20 cellular contexts compared by ENCODE assay signal in genomic region chr16:66940236-66940635, GRCh38. TPM values are rescaled to one million over a fixed set of nuclear protein-coding genes. Genes with fewer than 3 reads are reported as not detected.
DNase-seq lines count a peak whose midpoint lies in the region; FAIRE-seq and TF ChIP-seq lines count a peak whose summit lies in the region.
"Had no signal": no experiment of that assay in that cellular context is flagged by ENCODE, and none has a peak within 500 bp of the region (broad histone marks: within the 10 kb centered on the region; RNA-seq: fewer than 3 reads in every experiment).

No MANE protein-coding gene starts in this region.

- no peak overlapping the region for H2AFZ ChIP-seq in osteoblast (ENCODE audit: low read length)
- H2AFZ ChIP-seq: GM23338 had no signal

- H3K4me1 ChIP-seq in kidney (ENCODE audit: control insufficient read depth in 1 of 2, insufficient read depth in 1 of 2, low read depth in 1 of 2, low read length in 2 of 2), result peaks cover 17 to 19% of the 10 kb centered on the region in 2 donors
- peaks cover 13% of the 10 kb centered on the region for H3K4me1 ChIP-seq in osteoblast (ENCODE audit: insufficient read depth, low read length)

- H3K27ac ChIP-seq in kidney (ENCODE audit: low read depth in 2 of 2, low read length in 2 of 2) (no peak overlapping the region), osteoblast (ENCODE audit: low read depth, low read length) (no peak overlapping the region)
- H3K27ac ChIP-seq: BLaER1, HL-60 had no signal

- H3K9me3 ChIP-seq in kidney (ENCODE audit: control insufficient read depth in 1 of 2, low read length in 2 of 2), result no peaks in the 10 kb centered on the region
- no peaks in the 10 kb centered on the region for H3K9me3 ChIP-seq in osteoblast (ENCODE audit: low read depth, low read length)
- H3K9me3 ChIP-seq: BLaER1 had no signal

- intact Hi-C loops in kidney (cut with DNase I), result no loop called here

- no peak overlapping the region for H3K4me2 ChIP-seq in osteoblast (ENCODE audit: insufficient read depth, low read length)
- H3K4me2 ChIP-seq: BLaER1, GM23338 had no signal

- peak; percentile 42 for FAIRE-seq in HTR-8/SVneo (lab: Jason Lieb, UNC)
- no peak for FAIRE-seq in kidney (lab: Jason Lieb, UNC)
- FAIRE-seq: H54 had no signal

- DNase-seq in HTR-8/SVneo (ENCODE audit: insufficient read length, low spot score), result no peak
- DNase-seq in kidney, result peak; percentile 43
- DNase-seq in osteoblast (ENCODE audit: insufficient read length, low spot score, missing footprints), result peak; percentile 62
- no peak for DNase-seq in MV-4-11 (lab: John Stamatoyannopoulos, UW)
- DNase-seq in CD1c-positive myeloid dendritic cell (ENCODE audit: extremely low spot score), result no peak
- DNase-seq: 8988T; Calu3; CD8-positive, alpha-beta T cell; DMS79 treated with DMSO at 0.1 percent for 48 hours; GF-D8; HFFc6 had no signal

- no peak for TF ChIP-seq CTCF in kidney (IDR thresholded peaks at IDR 0.05; ENCODE audit: borderline replicate concordance, extremely low read depth, insufficient read depth)
- TF ChIP-seq CTCF in osteoblast (IDR thresholded peaks at IDR 0.05; ENCODE audit: extremely low read depth, low read depth, low read length), result no peak

- H3K36me3 ChIP-seq in kidney (ENCODE audit: control insufficient read depth in 1 of 2, insufficient read depth in 2 of 2, low read length in 2 of 2) (peaks cover 36 to 52% of the 10 kb centered on the region in 2 donors), osteoblast (ENCODE audit: insufficient read depth, low read length) (peaks cover 50% of the 10 kb centered on the region)

- H3K4me3 ChIP-seq in kidney (ENCODE audit: low read length in 2 of 2) (no peak overlapping the region), osteoblast (ENCODE audit: insufficient read depth, low read length) (no peak overlapping the region)
- H3K4me3 ChIP-seq: BLaER1, GM23338 had no signal

- H3K79me2 ChIP-seq in osteoblast (ENCODE audit: insufficient read depth, low read length), result peaks cover 36% of the 10 kb centered on the region

- peaks cover 35% of the 10 kb centered on the region for H4K20me1 ChIP-seq in osteoblast (ENCODE audit: insufficient read depth, low read length)

- no peak overlapping the region for H3K9ac ChIP-seq in kidney (ENCODE audit: low read length in 2 of 2)
- H3K9ac ChIP-seq: BLaER1 had no signal

- no peaks in the 10 kb centered on the region for H3K27me3 ChIP-seq in osteoblast (ENCODE audit: insufficient read depth, low read length)
- H3K27me3 ChIP-seq: BLaER1 had no signal

RNA-seq across cellular contexts. Expression of gene CES2, which starts 4.9 kb away (rescaled TPM):
- 72.1 TPM for total RNA-seq in kidney
- polyA plus RNA-seq in kidney (ENCODE audit: insufficient read depth, low read depth, low replicate concordance), result 76.9 TPM
- total RNA-seq in osteoblast, result 38.6 and 42.3 TPM in 2 replicates

RNA-seq across cellular contexts. Expression of gene CIAO2B, which starts 6.0 kb away (rescaled TPM):
- total RNA-seq in kidney (71.2 TPM), osteoblast (90.8 and 97.4 TPM in 2 replicates)
- polyA plus RNA-seq in kidney (ENCODE audit: insufficient read depth, low read depth, low replicate concordance), result 284 TPM

RNA-seq across cellular contexts. Expression of gene RRAD, which starts 14.9 kb away (rescaled TPM):
- total RNA-seq in kidney (90.9 TPM), osteoblast (3.2 and 4.3 TPM in 2 replicates)
- 14.3 TPM for polyA plus RNA-seq in kidney (ENCODE audit: insufficient read depth, low read depth, low replicate concordance)
- total RNA-seq: GM23338, HT1080 had no signal
- polyA plus RNA-seq: IgD-negative memory B cell had no signal

RNA-seq across cellular contexts. Expression of gene CES3, which starts 20.8 kb away (rescaled TPM):
- total RNA-seq in kidney (2.1 TPM), osteoblast (0.29 TPM in 1 of 2 replicates, not detected in the other)
- polyA plus RNA-seq in kidney (ENCODE audit: insufficient read depth, low read depth, low replicate concordance), result 7.8 TPM
- polyA plus RNA-seq: CD14-positive monocyte had no signal

RNA-seq across cellular contexts. Expression of gene CDH16, which starts 21.6 kb away (rescaled TPM):
- 1,188 TPM for total RNA-seq in kidney
- 1,180 TPM for polyA plus RNA-seq in kidney (ENCODE audit: insufficient read depth, low read depth, low replicate concordance)
- total RNA-seq in osteoblast, result not detected in 2 replicates
- total RNA-seq: A673; Calu3; CD8-positive, alpha-beta T cell; GM23338; HT1080 had no signal
- polyA plus RNA-seq: AG04450, CD14-positive monocyte, GM23338, IgD-negative memory B cell had no signal

Comparison
In these comparisons a context has a peak if more than half of its experiments do, and no peak if none do; other contexts are left out.
1. DNase-seq: peak in kidney (single experiment) and osteoblast (single experiment); none in HTR-8/SVneo (single experiment), MV-4-11 (single experiment) and CD1c-positive myeloid dendritic cell (single experiment).
2. RNA of gene RRAD, which starts 14.9 kb away (total RNA-seq): 90.9 TPM in kidney (single experiment); 3.2 to 4.3 TPM in osteoblast; every median in the first group is over 10 times any median in the second.